In the genomic region with DNA sequence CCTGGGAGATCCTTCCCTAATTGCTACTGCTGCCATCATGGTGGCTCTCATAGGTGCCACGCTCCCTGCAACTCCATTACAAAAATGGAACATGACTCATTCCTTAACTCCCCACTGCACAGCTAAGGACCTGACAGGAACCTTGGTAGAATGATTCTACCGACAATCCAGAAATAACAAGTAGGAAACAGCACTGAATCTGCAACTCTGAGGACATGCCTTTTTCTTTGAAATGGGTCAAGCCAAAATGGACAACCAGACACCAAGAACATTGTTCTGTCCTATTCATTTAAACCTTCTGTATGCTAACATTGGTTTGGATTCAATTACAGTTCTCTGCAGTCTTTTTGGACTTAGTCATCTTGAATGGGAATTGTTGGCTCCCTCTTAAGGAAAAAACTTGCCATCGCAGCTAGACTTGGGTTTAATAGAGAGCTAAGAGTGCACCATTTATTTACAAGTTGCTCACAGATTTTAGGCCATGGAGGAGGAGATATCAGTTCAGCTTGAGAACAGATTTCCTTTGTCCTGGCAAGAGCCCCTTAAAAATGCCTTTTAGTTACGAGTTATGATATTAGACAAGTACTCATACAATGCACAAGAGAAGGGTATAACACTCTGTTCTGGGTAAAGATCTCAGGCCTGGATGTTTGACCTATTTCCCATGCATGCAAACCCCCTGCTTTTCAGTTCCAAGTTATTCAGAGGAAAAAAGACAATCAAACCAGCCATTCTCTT, we compare ENCODE assay signal across 8 cellular contexts. TPM values are rescaled to one million over a fixed set of nuclear protein-coding genes. Genes with fewer than 3 reads are reported as not detected.
A peak's percentile ranks its signal among the peaks of the same experiment; 100 is the strongest.
DNase-seq lines count a peak whose midpoint lies in the region; ATAC-seq and TF ChIP-seq lines count a peak whose summit lies in the region.

No MANE protein-coding gene starts in this region.

- peak; percentile 41 for DNase-seq in Calu3
- peak; percentile 76 for DNase-seq in HCEC 1CT
- peak; percentile 61 for DNase-seq in Panc1 (ENCODE audit: low read depth, low spot score)
- peak; percentile 57 for DNase-seq in epithelial cell of proximal tubule (ENCODE audit: low read depth)
- DNase-seq in osteoblast (ENCODE audit: insufficient read length, low spot score, missing footprints), result peak; percentile 53
- DNase-seq in activated effector memory CD4-positive, alpha-beta T cell treated with Interleukin-2 at 50 U/mL for 16 hours, result no peak
- no peak for DNase-seq in KG1 (lab: John Stamatoyannopoulos, UW)

- BruUV-seq in Calu3 (replicated peaks; lab: Mats Ljungman, UMichigan) (no TSS peak), Panc1 (replicated peaks; lab: Mats Ljungman, UMichigan) (no TSS peak)

- H3K27me3 ChIP-seq in Panc1 (ENCODE audit: control insufficient read depth, insufficient read depth, low read length) (no peaks in the 10 kb centered on the region; the same call in 1 of the 2 replicates), osteoblast (ENCODE audit: insufficient read depth, low read length) (peaks cover 7% of the 10 kb centered on the region)

- CTCF ChIA-PET in Calu3 (lab: Charles Lee) (interaction anchor here (0.7 to 3.4 kb wide), 7 partner anchors 9 to 457 kb away, joined by 3 to 24 read pairs (median 4); no protein-coding TSS in a partner anchor), Panc1 (lab: Charles Lee) (interaction anchor here (0.5 to 1.6 kb wide), 4 partner anchors 9 to 164 kb away, joined by 3 to 7 read pairs (median 4); no protein-coding TSS in a partner anchor)

- ATAC-seq in Panc1, result peak; percentile 67
- ATAC-seq in HG02759 (IDR thresholded peaks at IDR 0.05; ENCODE audit: unreplicated experiment), result no peak

- no peak for TF ChIP-seq CTCF in Calu3 (IDR thresholded peaks at IDR 0.05; ENCODE audit: unreplicated experiment)
- peak; percentile 69; the same call in 1 of the 2 replicates for TF ChIP-seq CTCF in Panc1 (IDR thresholded peaks at IDR 0.05)
- TF ChIP-seq CTCF in epithelial cell of proximal tubule (conservative IDR thresholded peaks at IDR 0.05; ENCODE audit: low read depth, low read length), result peak; percentile 67
- TF ChIP-seq CTCF in osteoblast (IDR thresholded peaks at IDR 0.05; ENCODE audit: extremely low read depth, low read depth, low read length), result peak; percentile 61

- peaks cover 7% of the 10 kb centered on the region for H3K4me1 Mint-ChIP-seq in Calu3 (ENCODE audit: low read depth, unreplicated experiment)

- H3K4me2 ChIP-seq in osteoblast (ENCODE audit: insufficient read depth, low read length), result peak overlapping the region; percentile 50

- H3K36me3 ChIP-seq in Panc1 (ENCODE audit: control insufficient read depth, insufficient read depth, low read length), result no peaks in the 10 kb centered on the region
- no peaks in the 10 kb centered on the region for H3K36me3 ChIP-seq in osteoblast (ENCODE audit: insufficient read depth, low read length)

- H3K27me3 Mint-ChIP-seq in Calu3 (ENCODE audit: unreplicated experiment), result peaks cover 48% of the 10 kb centered on the region

- POLR2A ChIA-PET in Panc1 (lab: Charles Lee), result no interaction called here

- H3K4me1 ChIP-seq in Panc1 (ENCODE audit: control insufficient read depth, insufficient read depth, low read length) (peaks cover 3% of the 10 kb centered on the region; the same call in 1 of the 2 replicates), osteoblast (ENCODE audit: insufficient read depth, low read length) (peaks cover 23% of the 10 kb centered on the region)

- no peaks in the 10 kb centered on the region for H4K20me1 ChIP-seq in osteoblast (ENCODE audit: insufficient read depth, low read length)

- no peak overlapping the region for H3K27ac ChIP-seq in Panc1 (ENCODE audit: low read length)
- H3K27ac ChIP-seq in osteoblast (ENCODE audit: low read depth, low read length), result no peak overlapping the region

- no peaks in the 10 kb centered on the region for H3K36me3 Mint-ChIP-seq in Calu3 (ENCODE audit: insufficient read depth, unreplicated experiment)

- H3K27ac Mint-ChIP-seq in Calu3 (ENCODE audit: unreplicated experiment), result no peak overlapping the region

- no peaks in the 10 kb centered on the region for H3K9me3 ChIP-seq in Panc1 (ENCODE audit: control insufficient read depth, insufficient read depth, low read depth, low read length)
- H3K9me3 ChIP-seq in osteoblast (ENCODE audit: low read depth, low read length), result no peaks in the 10 kb centered on the region

- H3K79me2 ChIP-seq in osteoblast (ENCODE audit: insufficient read depth, low read length), result no peaks in the 10 kb centered on the region

- H3K4me3 ChIP-seq in Panc1 (ENCODE audit: low read depth in 2 of 2, low read length in 2 of 2) (no peak overlapping the region), epithelial cell of proximal tubule (ENCODE audit: low read depth, low read length) (no peak overlapping the region), osteoblast (ENCODE audit: insufficient read depth, low read length) (no peak overlapping the region)

- intact Hi-C loops in Calu3 (cut with micrococcal nuclease; ENCODE audit: unreplicated experiment) (no loop called here), Panc1 (cut with micrococcal nuclease; ENCODE audit: unreplicated experiment) (loop anchor here (10.0 kb wide), 1 partner anchor 291 kb away; no protein-coding TSS in a partner anchor)

- in situ Hi-C loops in Panc1 (cut with HindIII; ENCODE audit: low pct_unique_long_range_greater_than_20kb, low sequenced_read_pairs), result no loop called here

- no peak overlapping the region for H3K4me3 Mint-ChIP-seq in Calu3 (ENCODE audit: low read depth, unreplicated experiment)

- H2AFZ ChIP-seq in osteoblast (ENCODE audit: low read length), result peak overlapping the region; percentile 43

- H3K9me3 Mint-ChIP-seq in Calu3 (ENCODE audit: low read depth, unreplicated experiment), result no peaks in the 10 kb centered on the region

RNA-seq across cellular contexts. Expression of gene NSRP1, which starts 20.9 kb away (rescaled TPM):
- total RNA-seq in Calu3 (2022), result 27.5 and 29.7 TPM in 2 replicates
- 30.5 TPM for total RNA-seq in Panc1 (2021; ENCODE audit: unreplicated experiment)
- polyA plus RNA-seq in Panc1 (2012; ENCODE audit: insufficient read length), result 19.1 TPM
- total RNA-seq in epithelial cell of proximal tubule, result 6.9 and 7.0 TPM in 2 replicates
- 11.2 and 12.7 TPM in 2 replicates for total RNA-seq in osteoblast

Comparison
In these comparisons a context has a peak if more than half of its experiments do, and no peak if none do; other contexts are left out.
1. DNase-seq: peak in Calu3 (single experiment), HCEC 1CT (single experiment), Panc1 (single experiment), epithelial cell of proximal tubule (single experiment) and osteoblast (single experiment); none in activated effector memory CD4-positive, alpha-beta T cell treated with Interleukin-2 at 50 U/mL for 16 hours (single experiment) and KG1 (single experiment).